In the genomic region with DNA sequence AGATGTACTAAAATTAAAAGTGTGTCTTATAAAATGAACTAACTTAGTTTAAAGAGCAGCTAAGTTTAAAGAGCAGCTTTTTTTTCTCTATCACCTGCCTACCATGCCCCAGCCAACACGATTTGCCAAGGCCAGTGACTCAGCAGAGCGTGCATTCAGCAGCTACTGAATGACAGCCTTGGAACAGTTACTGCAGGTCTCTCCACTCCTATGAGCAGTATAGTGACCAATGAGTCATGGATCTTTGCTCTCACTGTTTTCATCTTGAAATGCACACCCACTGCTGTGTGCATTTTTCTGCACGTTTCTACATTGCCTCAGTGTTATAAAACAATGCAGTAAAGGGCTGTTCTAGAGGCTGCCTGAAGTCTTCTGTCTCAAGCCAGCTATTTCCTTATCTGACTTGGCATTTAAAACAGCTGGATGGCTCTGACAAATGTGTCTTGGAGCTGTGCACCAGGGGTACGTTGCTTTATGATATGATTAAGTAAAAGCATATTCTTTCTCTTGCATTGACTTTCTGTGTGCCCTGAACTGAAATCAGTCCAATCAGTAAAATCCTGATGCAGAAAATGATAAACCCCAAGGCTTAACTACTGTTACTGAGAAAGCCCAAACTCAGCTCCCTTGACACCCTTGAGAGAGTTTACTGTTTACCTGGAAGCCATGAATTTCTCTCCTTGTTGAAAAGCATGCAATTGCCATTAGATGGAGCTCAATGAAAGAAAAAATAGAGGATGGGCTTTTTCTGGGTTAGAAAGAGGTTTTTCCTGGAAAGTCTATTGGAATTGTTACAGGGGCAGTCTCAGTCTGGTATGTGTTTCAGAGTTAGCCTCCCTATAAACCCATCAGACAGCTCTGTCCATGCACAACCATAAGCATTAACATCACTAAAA, we compare ENCODE assay signal across 8 cellular contexts.
DNase-seq lines count a peak whose midpoint lies in the region; TF ChIP-seq lines count a peak whose summit lies in the region.

No MANE protein-coding gene starts in this region.

- peak; percentile 45 for DNase-seq in ELR (ENCODE audit: low read depth)
- DNase-seq in NCI-H446 (lab: John Stamatoyannopoulos, UW) = peak; percentile 37 to 68
- DNase-seq in epithelial cell of proximal tubule (ENCODE audit: low read depth) = peak; percentile 65
- peak; percentile 86 for DNase-seq in mucosa of gallbladder (ENCODE audit: low spot score)
- no peak for DNase-seq in effector CD8-positive, alpha-beta T cell (lab: John Stamatoyannopoulos, UW)
- DNase-seq in Kasumi-1 (lab: John Stamatoyannopoulos, UW) = no peak
- no peak for DNase-seq in activated CD8-positive, alpha-beta memory T cell treated with anti-CD3 and anti-CD28 coated beads for 24 hours
- DNase-seq in G401 (ENCODE audit: low spot score) = no peak

- in situ Hi-C loops in G401 (cut with HindIII; ENCODE audit: low sequenced_read_pairs) = no loop called here

- H3K4me3 ChIP-seq in epithelial cell of proximal tubule (ENCODE audit: low read depth, low read length) = no peak overlapping the region

- no peak for TF ChIP-seq CTCF in epithelial cell of proximal tubule (conservative IDR thresholded peaks at IDR 0.05; ENCODE audit: low read depth, low read length)

Comparison
In these comparisons a context has a peak if more than half of its experiments do, and no peak if none do; other contexts are left out.
1. DNase-seq: peak in ELR (single experiment), NCI-H446 (2 of 2), epithelial cell of proximal tubule (single experiment) and mucosa of gallbladder (single experiment); none in effector CD8-positive, alpha-beta T cell (single experiment), Kasumi-1 (0 of 2), activated CD8-positive, alpha-beta memory T cell treated with anti-CD3 and anti-CD28 coated beads for 24 hours (single experiment) and G401 (single experiment).